Comparison of ENCODE assay signal across 35 cellular contexts in the genomic region with DNA sequence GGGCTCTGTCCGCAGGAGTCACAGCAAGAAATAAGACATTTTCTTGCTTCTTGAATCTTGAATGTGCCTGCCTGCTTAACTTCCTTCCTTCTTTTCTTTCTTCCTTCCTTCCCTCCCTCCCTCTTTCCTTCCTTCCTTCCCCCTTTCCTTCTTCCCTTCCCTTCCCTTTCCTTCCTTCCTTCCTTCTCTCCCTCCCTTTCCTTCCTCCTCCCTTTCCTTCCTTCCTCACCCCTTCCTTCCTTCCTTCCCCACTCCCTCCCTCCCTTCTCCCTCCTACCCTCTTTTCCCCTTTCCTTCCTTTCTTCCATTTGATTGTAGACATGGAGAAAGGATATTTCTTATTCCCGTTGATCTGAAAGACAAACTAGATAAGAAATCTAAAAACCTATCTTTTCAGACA.
"Had no signal": no experiment of that assay in that cellular context is flagged by ENCODE, and none has a peak within 500 bp of the region (broad histone marks: within the 10 kb centered on the region; RNA-seq: fewer than 3 reads in every experiment).

No MANE protein-coding gene starts in this region.

- H3K4me2 ChIP-seq: KMS-11 had no signal

- H3K36me3 ChIP-seq: MG63 had no signal

- H3K27ac ChIP-seq: KMS-11 had no signal

- H3K27me3 ChIP-seq: MG63 had no signal

- H3K4me3 ChIP-seq: MG63 had no signal

- H3K9me3 ChIP-seq: MG63 had no signal

- H3K9ac ChIP-seq: KMS-11 had no signal

- DNase-seq: Karpas-422, Kasumi-1, MG63, MM.1S, MV-4-11, NCI-H1048, NCI-H1092, NCI-H1092 treated with DMSO at 0.1 percent for 48 hours, NCI-H1105, NCI-H1105 treated with DMSO at 0.1 percent for 48 hours, NCI-H1417, NCI-H1417 treated with DMSO at 0.1 percent for 48 hours, NCI-H1436, NCI-H1436 treated with DMSO at 0.1 percent for 48 hours, NCI-H146, NCI-H1694, NCI-H1694 treated with DMSO at 0.1 percent for 48 hours, NCI-H187, NCI-H187 treated with DMSO at 0.1 percent for 48 hours, NCI-H1930, NCI-H2029, NCI-H2029 treated with DMSO at 0.1 percent for 48 hours, NCI-H2081, NCI-H2081 treated with DMSO at 0.1 percent for 48 hours, NCI-H2107, NCI-H2171, NCI-H2171 treated with DMSO at 0.1 percent for 48 hours, NCI-H2227 treated with DMSO at 0.1 percent for 48 hours, NCI-H226, NCI-H345, NCI-H446, NCI-H446 treated with DMSO at 0.1 percent for 48 hours, NCI-H510A, NCI-H510A treated with DMSO at 0.1 percent for 48 hours had no signal
